Comparison of ENCODE assay signal across 8 cellular contexts in the genomic region with DNA sequence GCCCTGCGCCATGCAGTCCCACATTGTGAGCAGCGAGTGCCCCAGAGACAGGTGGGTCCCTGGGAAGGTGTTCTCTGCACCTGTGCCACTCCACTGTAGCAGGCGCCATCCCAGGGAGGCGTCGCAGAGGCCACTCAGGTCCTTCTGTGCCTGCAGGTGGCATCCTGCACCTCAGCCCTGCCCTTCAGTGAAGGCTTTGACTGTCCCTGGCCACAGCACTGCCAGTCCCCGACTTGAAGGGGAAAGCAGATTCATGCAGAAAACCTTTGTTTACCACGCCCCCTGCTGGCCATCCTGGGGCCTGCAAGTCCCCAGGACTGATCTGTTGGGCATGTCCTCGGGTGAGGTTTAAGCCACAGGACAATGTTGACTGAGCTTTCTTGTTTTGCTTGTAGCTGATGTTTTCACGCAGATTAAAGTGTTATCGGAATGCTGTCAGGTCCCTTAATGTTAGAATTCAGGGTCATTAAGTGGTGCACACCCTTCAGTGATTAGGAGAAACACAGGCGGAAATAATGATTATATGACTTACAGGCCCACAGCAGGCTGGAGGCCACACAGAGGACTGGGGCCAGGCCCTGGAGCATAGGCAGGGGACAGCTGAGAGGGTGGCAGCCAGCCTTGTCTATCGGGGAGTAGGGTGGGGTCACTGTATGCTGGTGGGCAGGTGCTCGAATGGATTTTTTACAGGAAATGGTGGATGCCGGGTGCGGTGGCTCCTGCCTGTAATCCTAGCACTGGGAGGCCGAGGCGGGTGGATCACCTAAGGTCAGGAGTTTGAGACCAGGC. TPM values are rescaled to one million over a fixed set of nuclear protein-coding genes. Genes with fewer than 3 reads are reported as not detected.
DNase-seq lines count a peak whose midpoint lies in the region; ATAC-seq and TF ChIP-seq lines count a peak whose summit lies in the region.

No MANE protein-coding gene starts in this region.

- H3K4me1 ChIP-seq in right atrium auricular region (peaks cover 0 to 52% of the 10 kb centered on the region in 2 donors), gastrocnemius medialis (peaks cover 9 to 11% of the 10 kb centered on the region in 2 donors)

- no peak for TF ChIP-seq POLR2A in gastrocnemius medialis (IDR thresholded peaks at IDR 0.05)

- H3K27me3 ChIP-seq in right atrium auricular region (no peaks in the 10 kb centered on the region), gastrocnemius medialis (no peaks in the 10 kb centered on the region)

- ATAC-seq in gastrocnemius medialis (peak; percentile 67 to 74), HG02852 (IDR thresholded peaks at IDR 0.05; ENCODE audit: unreplicated experiment) (no peak)

- in situ Hi-C loops in gastrocnemius medialis (cut with MboI; ENCODE audit: low sequenced_read_pairs in 4 of 4): loop anchor here in 3 of 4 donors (5.0 to 25.0 kb wide), 3 partner anchors 34 to 161 kb away; no protein-coding TSS in a partner anchor

- peak; percentile 68 for DNase-seq in SIG-M5 treated with dmso at 0.1 percent for 504 hours (lab: John Stamatoyannopoulos, UW; ENCODE audit: unreplicated experiment)
- DNase-seq in SIG-M5 (lab: John Stamatoyannopoulos, UW): no peak
- DNase-seq in NCI-H1694 treated with DMSO at 0.1 percent for 48 hours (lab: John Stamatoyannopoulos, UW): peak; percentile 51
- peak; percentile 79 for DNase-seq in T1000 (lab: John Stamatoyannopoulos, UW)
- peak in 56 of 58 donors; percentile 21 to 97 (median 75) for DNase-seq in anterior cingulate cortex (lab: John Stamatoyannopoulos, UW)
- DNase-seq in right atrium auricular region (ENCODE audit: low spot score): peak; percentile 95
- DNase-seq in gastrocnemius medialis: peak; percentile 64 to 88

- H3K36me3 ChIP-seq in right atrium auricular region (no peaks in the 10 kb centered on the region), gastrocnemius medialis (no peaks in the 10 kb centered on the region)

- peak; percentile 94 to 99 for TF ChIP-seq CTCF in right atrium auricular region (IDR thresholded peaks at IDR 0.05)
- peak; percentile 86 to 98 (median 93) for TF ChIP-seq CTCF in gastrocnemius medialis (IDR thresholded peaks at IDR 0.05 in 4 of 5, conservative IDR thresholded peaks at IDR 0.05 in 1 of 5)

- no peaks in the 10 kb centered on the region for H3K9me3 ChIP-seq in right atrium auricular region
- H3K9me3 ChIP-seq in gastrocnemius medialis: no peaks in the 10 kb centered on the region

- intact Hi-C loops in gastrocnemius medialis (cut with DNase I; ENCODE audit: low total_unique reads): loop anchor here (1.0 to 10.0 kb wide), 5 partner anchors 18 to 688 kb away; partner anchors contain the start of genes CFAP99, UVSSA and ZFYVE28

- H3K27ac ChIP-seq in right atrium auricular region (peak overlapping the region; percentile 34 to 62), gastrocnemius medialis (peak overlapping the region in 3 of 4 donors; percentile 35 to 65 (median 61))

- no peak overlapping the region for H3K4me3 ChIP-seq in right atrium auricular region
- H3K4me3 ChIP-seq in gastrocnemius medialis: no peak overlapping the region

RNA-seq across cellular contexts. Expression of gene TACC3, which starts 5.0 kb away (rescaled TPM):
- total RNA-seq in right atrium auricular region: 1 to 10 TPM; 3.7 to 5.3 TPM
- 1 to 10 TPM; 1.5 to 3.2 (median 1.9) TPM for total RNA-seq in gastrocnemius medialis

RNA-seq across cellular contexts. Expression of gene TMEM129, which starts 5.2 kb away (rescaled TPM):
- 10 to 100 TPM; 59.0 to 75.4 TPM for total RNA-seq in right atrium auricular region
- total RNA-seq in gastrocnemius medialis: 10 to 100 TPM; 30.3 to 78.0 (median 44.2) TPM

RNA-seq across cellular contexts. Expression of gene SLBP, which starts 14.2 kb away (rescaled TPM):
- total RNA-seq in right atrium auricular region: 10 to 100 TPM; 15.6 to 20.1 TPM
- total RNA-seq in gastrocnemius medialis: 10 to 100 TPM; 17.0 to 25.6 (median 21.0) TPM

RNA-seq across cellular contexts. Expression of gene FAM53A, which starts 42.2 kb away (rescaled TPM):
- total RNA-seq in right atrium auricular region (1 to 10 TPM; 1.0 to 1.9 TPM), gastrocnemius medialis (1 to 10 TPM; 1.8 to 5.2 (median 2.8) TPM)
